In genomic region chr9:110208031-110208430, GRCh38 we compare ENCODE assay signal across 29 cellular contexts. TPM values are rescaled to one million over a fixed set of nuclear protein-coding genes. Genes with fewer than 3 reads are reported as not detected.
DNase-seq lines count a peak whose midpoint lies in the region; ATAC-seq, FAIRE-seq and TF ChIP-seq lines count a peak whose summit lies in the region.
"Had no signal": no experiment of that assay in that cellular context is flagged by ENCODE, and none has a peak within 500 bp of the region (broad histone marks: within the 10 kb centered on the region; RNA-seq: fewer than 3 reads in every experiment).

Gene C9orf152 (minus strand): TSS chr9:110208159. CDS start chr9:110207579, 580 bp downstream.

- no peak for TF ChIP-seq RAD21 in A549 (conservative IDR thresholded peaks at IDR 0.05 in 1 of 2, IDR thresholded peaks at IDR 0.05 in 1 of 2)

- H3K79me2 ChIP-seq in PC-3 (ENCODE audit: low read length) (no peaks in the 10 kb centered on the region), osteoblast (ENCODE audit: insufficient read depth, low read length) (no peaks in the 10 kb centered on the region)

- CTCF ChIA-PET in A549 (lab: Yijun Ruan, JAX): interaction anchor here (1.6 to 5.5 kb wide), 4 partner anchors 11 to 220 kb away, joined by 3 to 23 read pairs (median 8); no protein-coding TSS in a partner anchor
- CTCF ChIA-PET in PC-3 (lab: Charles Lee): interaction anchor here (1.4 kb wide), 1 partner anchor 25 kb away, joined by 3 read pairs; no protein-coding TSS in a partner anchor

- no peak for ATAC-seq in A549
- ATAC-seq in PC-3: peak; percentile 33
- ATAC-seq in left lobe of liver: peak; percentile 69
- no peak for ATAC-seq in HG03025 (IDR thresholded peaks at IDR 0.05; ENCODE audit: low FRiP score, unreplicated experiment)
- ATAC-seq: HCT116, SK-N-SH treated with all-trans-retinoic acid at 6 μM for 48 hours had no signal

- TSS peak; percentile 30 for BruUV-seq in PC-3 (replicated peaks; lab: Mats Ljungman, UMichigan)

- no peaks in the 10 kb centered on the region for H4K20me1 ChIP-seq in PC-3 (ENCODE audit: low read length)
- H4K20me1 ChIP-seq in osteoblast (ENCODE audit: insufficient read depth, low read length): no peaks in the 10 kb centered on the region

- TF ChIP-seq CTCF in A549 (IDR thresholded peaks at IDR 0.05) (no peak), PC-3 (conservative IDR thresholded peaks at IDR 0.05; ENCODE audit: low read depth, low read length) (no peak), osteoblast (IDR thresholded peaks at IDR 0.05; ENCODE audit: extremely low read depth, low read depth, low read length) (no peak), tibial artery (IDR thresholded peaks at IDR 0.05) (no peak)

- no peak for TF ChIP-seq EP300 in A549 (IDR thresholded peaks at IDR 0.05)

- intact Hi-C loops in PC-3 (cut with micrococcal nuclease) (no loop called here), tibial artery (cut with DNase I; ENCODE audit: low total_unique reads) (no loop called here)

- H3K27me3 ChIP-seq in PC-3 (ENCODE audit: low read length) (no peaks in the 10 kb centered on the region), osteoblast (ENCODE audit: insufficient read depth, low read length) (peaks cover 16% of the 10 kb centered on the region), tibial artery (peaks cover 0 to 10% of the 10 kb centered on the region in 2 donors)

- peak within 1 kb of the TSS; percentile 66 for H2AFZ ChIP-seq in PC-3 (ENCODE audit: low read length)
- H2AFZ ChIP-seq in osteoblast (ENCODE audit: low read length): no peak within 1 kb of the TSS

- H3K4me1 ChIP-seq in A549 (peaks cover 10% of the 10 kb centered on the region; the same call in 2 of the 3 replicates), PC-3 (ENCODE audit: insufficient read depth, low read length) (peaks cover 24% of the 10 kb centered on the region), osteoblast (ENCODE audit: insufficient read depth, low read length) (no peaks in the 10 kb centered on the region), tibial artery (peaks cover 0 to 4% (median 0%) of the 10 kb centered on the region in 4 donors)

- no peak for FAIRE-seq in A549 (lab: Jason Lieb, UNC)
- FAIRE-seq: keratinocyte had no signal

- POLR2A ChIA-PET in A549 (lab: Yijun Ruan, JAX): no interaction called here
- POLR2A ChIA-PET in PC-3 (lab: Charles Lee; ENCODE audit: unreplicated experiment): no interaction called here

- H3K4me3 ChIP-seq in A549: no peak within 1 kb of the TSS
- H3K4me3 ChIP-seq in PC-3 (ENCODE audit: low read length): peak within 1 kb of the TSS; percentile 53; the same call in 1 of the 2 replicates
- no peak within 1 kb of the TSS for H3K4me3 ChIP-seq in osteoblast (ENCODE audit: insufficient read depth, low read length)
- no peak within 1 kb of the TSS for H3K4me3 ChIP-seq in tibial artery
- H3K4me3 ChIP-seq: dorsolateral prefrontal cortex had no signal

- no peaks in the 10 kb centered on the region for H3K9me2 ChIP-seq in PC-3 (replicated peaks; ENCODE audit: low read length)

- peak within 1 kb of the TSS; percentile 42; the same call in 1 of the 2 replicates for H3K9ac ChIP-seq in PC-3 (ENCODE audit: low read length)

- DNase-seq in A549 (ENCODE audit: low read depth in 1 of 2, low spot score in 1 of 2): no peak
- DNase-seq in PC-3: peak; percentile 52
- DNase-seq in left lobe of liver (ENCODE audit: low spot score): peak; percentile 79
- DNase-seq in osteoblast (ENCODE audit: insufficient read length, low spot score, missing footprints): peak; percentile 35
- no peak for DNase-seq in NCI-H748 treated with DMSO at 0.1 percent for 48 hours (lab: John Stamatoyannopoulos, UW)
- no peak for DNase-seq in tibial artery
- DNase-seq in activated T-cell treated with anti-CD3 and anti-CD28 coated beads for 4 hours: no peak
- DNase-seq: activated CD4-positive, alpha-beta memory T cell treated with anti-CD3 and anti-CD28 coated beads for 36 hours; activated naive CD4-positive, alpha-beta T cell; caudate nucleus; CD4-positive, alpha-beta memory T cell; dorsolateral prefrontal cortex; foreskin melanocyte; hippocampal formation; mesendoderm; NCI-H2081 treated with DMSO at 0.1 percent for 48 hours; stimulated activated CD4-positive, alpha-beta T cell treated with anti-CD3 and anti-CD28 coated beads, Interleukin-12 subunit alpha, Interleukin-12 subunit beta, amount 100 ng/mL, for 4 hours had no signal

- H3K27ac ChIP-seq in A549 (peak within 1 kb of the TSS; percentile 3 to 48; a peak in 3 of 6 replicates), PC-3 (ENCODE audit: low read length) (peak within 1 kb of the TSS; percentile 63), osteoblast (ENCODE audit: low read depth, low read length) (no peak within 1 kb of the TSS), tibial artery (no peak within 1 kb of the TSS)
- H3K27ac ChIP-seq: dorsolateral prefrontal cortex, epithelial cell of prostate had no signal

- no peaks in the 10 kb centered on the region for H3F3A ChIP-seq in PC-3 (ENCODE audit: low read length, unreplicated experiment)

- H3K9me3 ChIP-seq in A549: no peaks in the 10 kb centered on the region
- H3K9me3 ChIP-seq in PC-3 (ENCODE audit: low read length): no peaks in the 10 kb centered on the region
- H3K9me3 ChIP-seq in osteoblast (ENCODE audit: low read depth, low read length): no peaks in the 10 kb centered on the region
- H3K9me3 ChIP-seq in tibial artery: no peaks in the 10 kb centered on the region

- H3K36me3 ChIP-seq in PC-3 (ENCODE audit: low read depth, low read length): no peaks in the 10 kb centered on the region
- no peaks in the 10 kb centered on the region for H3K36me3 ChIP-seq in osteoblast (ENCODE audit: insufficient read depth, low read length)
- no peaks in the 10 kb centered on the region for H3K36me3 ChIP-seq in tibial artery

- H3K4me2 ChIP-seq in A549 (peak within 1 kb of the TSS; percentile 29), PC-3 (ENCODE audit: low read length) (peak within 1 kb of the TSS; percentile 82), osteoblast (ENCODE audit: insufficient read depth, low read length) (no peak within 1 kb of the TSS)

- 61% methylated on average over 9 of the region's 9 CpGs for WGBS in A549 (ENCODE audit: missing lambda C conversion rate)

- TF ChIP-seq POLR2A in A549 (IDR thresholded peaks at IDR 0.05; ENCODE audit: low read length): no peak

TF ChIP-seq in A549, 52 proteins besides CTCF, POLR2A, EP300 and RAD21:
- TF ChIP-seq HEYL (CRISPR knock-in tag; IDR thresholded peaks at IDR 0.05) (no peak), ZFP36 (IDR thresholded peaks at IDR 0.05; ENCODE audit: borderline replicate concordance, partially characterized antibody) (no peak), NFE2L2 (conservative IDR thresholded peaks at IDR 0.05; ENCODE audit: low read length) (no peak), HOXA7 (CRISPR knock-in tag; IDR thresholded peaks at IDR 0.05) (no peak), MAZ (IDR thresholded peaks at IDR 0.05; ENCODE audit: borderline replicate concordance, low read depth, low read length) (no peak)

RNA-seq across cellular contexts. Expression of gene C9orf152, which starts in this region (rescaled TPM):
- polyA plus RNA-seq in A549 (2011; rRNA removed): 0.79 and 1.3 TPM in 2 replicates
- polyA plus RNA-seq in A549 (2012; cell fraction: cytosol; rRNA removed): 0.01 TPM in 2 replicates
- not detected in 2 replicates for polyA plus RNA-seq in A549 (2012; cell fraction: nucleus; rRNA removed)
- 0.05 to 0.15 TPM (median 0.10 TPM) in 3 replicates for polyA plus RNA-seq in A549 (2017; fragmentation: RNase III; extraction: RNeasy Plus Mini Kit Qiagen cat#74134 plus additional on column Dnase treatment)
- 0.34 and 0.66 TPM in 2 replicates for polyA minus RNA-seq in A549 (2011; rRNA and poly(A)+ RNA removed)
- total RNA-seq in PC-3 (2014; rRNA removed): 0.95 and 1.4 TPM in 2 replicates
- 3.0 TPM for total RNA-seq in left lobe of liver
- total RNA-seq in osteoblast: not detected in 2 replicates
- total RNA-seq: activated CD4-positive, alpha-beta memory T cell treated with anti-CD3 and anti-CD28 coated beads for 36 hours; CD4-positive, alpha-beta memory T cell; Daoy; LHCN-M2; neural crest cell; renal cortical epithelial cell; subcutaneous adipose tissue; WTC11 had no signal
- polyA plus RNA-seq: AG04450; CD4-positive, alpha-beta memory T cell; keratinocyte had no signal

Comparison
In these comparisons a context has a peak if more than half of its experiments do, and no peak if none do; other contexts are left out.
1. Peak in DNase-seq in osteoblast; RNA of the gene not detected or under 1 TPM.
2. ATAC-seq: peak in PC-3 (single experiment) and left lobe of liver (single experiment); none in A549 (0 of 2) and HG03025 (single experiment).
3. DNase-seq: peak in PC-3 (single experiment) and left lobe of liver (single experiment); none in A549 (0 of 2), NCI-H748 treated with DMSO at 0.1 percent for 48 hours (single experiment), tibial artery (0 of 2) and activated T-cell treated with anti-CD3 and anti-CD28 coated beads for 4 hours (single experiment).
4. H3K27ac ChIP-seq: peak in A549 (2 of 2) and PC-3 (single experiment); none in osteoblast (single experiment) and tibial artery (0 of 2).